ENCODE assay signal across 24 cellular contexts in genomic region chr15:57090460-57090859, GRCh38.
DNase-seq lines count a peak whose midpoint lies in the region; ATAC-seq, FAIRE-seq and TF ChIP-seq lines count a peak whose summit lies in the region.
"Had no signal": no experiment of that assay in that cellular context is flagged by ENCODE, and none has a peak within 500 bp of the region (broad histone marks: within the 10 kb centered on the region; RNA-seq: fewer than 3 reads in every experiment).

No MANE protein-coding gene starts in this region.

- H3K4me3 ChIP-seq in K562, result no peak overlapping the region
- H3K4me3 ChIP-seq: coronary artery, gastroesophageal sphincter, transverse colon had no signal

- DNase-seq in NCI-H2227 (lab: John Stamatoyannopoulos, UW; ENCODE audit: unreplicated experiment), result peak; percentile 0
- no peak for DNase-seq in NCI-H2227 treated with DMSO at 0.1 percent for 48 hours (lab: John Stamatoyannopoulos, UW)
- peak; percentile 93 for DNase-seq in NCI-H2171 treated with DMSO at 0.1 percent for 48 hours (lab: John Stamatoyannopoulos, UW)
- DNase-seq in K562 (ENCODE audit: extremely low read depth in 1 of 4, low spot score in 3 of 4), result peak in 2 of 4 experiments; percentile 10 to 25
- no peak for DNase-seq in neural crest cell (ENCODE audit: low read depth, low spot score)
- DNase-seq in Calu3, result no peak
- DNase-seq in NCI-H2107 (lab: John Stamatoyannopoulos, UW), result no peak
- DNase-seq: activated CD4-positive, alpha-beta memory T cell treated with anti-CD3 and anti-CD28 coated beads for 36 hours; activated T-cell treated with anti-CD3 and anti-CD28 coated beads, Interleukin-2, amount 50 U/mL, for 24 hours; DMS53; GOT3; left cardiac atrium; NCI-H2029 treated with DMSO at 0.1 percent for 48 hours; right cardiac atrium; stimulated activated CD4-positive, alpha-beta T cell treated with anti-CD3 and anti-CD28 coated beads, Interleukin-15, amount 100 ng/mL, for 24 hours; stimulated activated naive CD4-positive, alpha-beta T cell; T-cell; transverse colon had no signal

- intact Hi-C loops in K562 (cut with micrococcal nuclease), result no loop called here
- intact Hi-C loops in Calu3 (cut with micrococcal nuclease; ENCODE audit: unreplicated experiment), result no loop called here

- H3K27ac Mint-ChIP-seq in neural crest cell (ENCODE audit: unreplicated experiment), result no peak overlapping the region
- no peak overlapping the region for H3K27ac Mint-ChIP-seq in Calu3 (ENCODE audit: unreplicated experiment)
- H3K27ac Mint-ChIP-seq: activated CD4-positive, alpha-beta memory T cell treated with anti-CD3 and anti-CD28 coated beads for 36 hours; activated T-cell treated with anti-CD3 and anti-CD28 coated beads, Interleukin-2, amount 50 U/mL, for 24 hours had no signal

- peaks cover 16% of the 10 kb centered on the region for H3K4me1 Mint-ChIP-seq in neural crest cell
- H3K4me1 Mint-ChIP-seq in Calu3 (ENCODE audit: low read depth, unreplicated experiment), result peaks cover 12% of the 10 kb centered on the region

- 39% methylated on average over 4 of the region's 4 CpGs for WGBS in K562 (ENCODE audit: insufficient coverage, low coverage, missing lambda C conversion rate)

- TF ChIP-seq POLR2A in K562 (conservative IDR thresholded peaks at IDR 0.05) (no peak), GM18505 (IDR thresholded peaks at IDR 0.05; ENCODE audit: borderline replicate concordance, extremely low read depth, insufficient read depth, insufficient read length) (no peak)

- H3K9me1 ChIP-seq in K562 (ENCODE audit: control insufficient read depth, insufficient read depth, low read length), result no peaks in the 10 kb centered on the region

- no peak for TF ChIP-seq EP300 in K562 (IDR thresholded peaks at IDR 0.05; ENCODE audit: low read length)

- peaks cover 28% of the 10 kb centered on the region for H3K36me3 ChIP-seq in K562 (ENCODE audit: control insufficient read depth, insufficient read depth, low read length)

- peaks cover 6% of the 10 kb centered on the region for H3K36me3 Mint-ChIP-seq in neural crest cell (ENCODE audit: low read depth)
- peaks cover 9% of the 10 kb centered on the region for H3K36me3 Mint-ChIP-seq in Calu3 (ENCODE audit: insufficient read depth, unreplicated experiment)

- H3K4me1 ChIP-seq in K562 (replicated peaks in 1 of 2; ENCODE audit: control insufficient read depth in 2 of 2, insufficient read depth in 2 of 2, low read length in 2 of 2), result peaks cover under 1 to 4% of the 10 kb centered on the region in 2 experiments; a peak in 1 of 5 replicates

- H3K27me3 Mint-ChIP-seq in neural crest cell (ENCODE audit: low read depth) (no peaks in the 10 kb centered on the region), Calu3 (ENCODE audit: unreplicated experiment) (no peaks in the 10 kb centered on the region)
- H3K27me3 Mint-ChIP-seq: activated CD4-positive, alpha-beta memory T cell treated with anti-CD3 and anti-CD28 coated beads for 36 hours; activated T-cell treated with anti-CD3 and anti-CD28 coated beads, Interleukin-2, amount 50 U/mL, for 24 hours; T-cell had no signal

- POLR2A ChIA-PET in K562 (lab: Yijun Ruan, JAX), result no interaction called here

- CTCF ChIA-PET in K562 (lab: Yijun Ruan, JAX; ENCODE audit: low intra/inter-chr PET ratio), result no interaction called here
- CTCF ChIA-PET in Calu3 (lab: Charles Lee), result no interaction called here

- no peaks in the 10 kb centered on the region for H3K27me3 ChIP-seq in K562 (ENCODE audit: control insufficient read depth in 2 of 2, insufficient read depth in 2 of 2, low read length in 2 of 2)
- H3K27me3 ChIP-seq: gastroesophageal sphincter, transverse colon had no signal

- no peak overlapping the region for H3K27ac ChIP-seq in K562 (ENCODE audit: extremely low read depth, low read depth, low read length)
- H3K27ac ChIP-seq: C4-2B, coronary artery, epithelial cell of prostate, gastroesophageal sphincter, transverse colon had no signal

- H4K20me1 ChIP-seq in K562 (replicated peaks; ENCODE audit: control insufficient read depth, insufficient read depth, low read length), result no peaks in the 10 kb centered on the region

- H3K9me3 ChIP-seq in K562 (replicated peaks; ENCODE audit: control insufficient read depth, insufficient read depth, low read depth, low read length), result no peaks in the 10 kb centered on the region
- H3K9me3 ChIP-seq: gastroesophageal sphincter, transverse colon had no signal

- peak; percentile 78 for ATAC-seq in K562
- ATAC-seq in GM18505 (IDR thresholded peaks at IDR 0.05; ENCODE audit: unreplicated experiment), result no peak
- ATAC-seq: activated naive CD4-positive, alpha-beta T cell treated with anti-CD3 and anti-CD28 coated beads, Interleukin-2, amount 50 U/mL, for 72 hours; gastroesophageal sphincter; left cardiac atrium; right cardiac atrium; T-cell had no signal

- H3K79me2 ChIP-seq in K562 (ENCODE audit: control insufficient read depth, insufficient read depth, low read length), result peaks cover 13% of the 10 kb centered on the region

- no peaks in the 10 kb centered on the region for H3K9me3 Mint-ChIP-seq in neural crest cell
- H3K9me3 Mint-ChIP-seq in Calu3 (ENCODE audit: low read depth, unreplicated experiment), result no peaks in the 10 kb centered on the region
- H3K9me3 Mint-ChIP-seq: activated CD4-positive, alpha-beta memory T cell treated with anti-CD3 and anti-CD28 coated beads for 36 hours; activated naive CD4-positive, alpha-beta T cell treated with anti-CD3 and anti-CD28 coated beads, Interleukin-2, amount 50 U/mL, for 72 hours; activated T-cell treated with anti-CD3 and anti-CD28 coated beads, Interleukin-2, amount 50 U/mL, for 24 hours; T-cell had no signal

- H3K4me3 Mint-ChIP-seq in neural crest cell (peak overlapping the region; percentile 7), Calu3 (ENCODE audit: low read depth, unreplicated experiment) (no peak overlapping the region)
- H3K4me3 Mint-ChIP-seq: activated CD4-positive, alpha-beta memory T cell treated with anti-CD3 and anti-CD28 coated beads for 36 hours; activated T-cell treated with anti-CD3 and anti-CD28 coated beads, Interleukin-2, amount 50 U/mL, for 24 hours; T-cell had no signal

- no peak overlapping the region for H2AFZ ChIP-seq in K562 (ENCODE audit: low read depth, low read length)

- in situ Hi-C loops in K562 (cut with MboI), result no loop called here

- no peak for TF ChIP-seq CTCF in K562 (IDR thresholded peaks at IDR 0.05 in 2 of 3, conservative IDR thresholded peaks at IDR 0.05 in 1 of 3; ENCODE audit: insufficient read depth in 2 of 3, low read depth in 1 of 3, low read length in 3 of 3)
- no peak for TF ChIP-seq CTCF in neural crest cell (conservative IDR thresholded peaks at IDR 0.05)
- no peak for TF ChIP-seq CTCF in Calu3 (IDR thresholded peaks at IDR 0.05; ENCODE audit: unreplicated experiment)

- TF ChIP-seq RAD21 in K562 (CRISPR knock-in tag; conservative IDR thresholded peaks at IDR 0.05 in 1 of 2, IDR thresholded peaks at IDR 0.05 in 1 of 2), result no peak

- no TSS peak for BruUV-seq in K562 (replicated peaks; lab: Mats Ljungman, UMichigan)
- no TSS peak for BruUV-seq in Calu3 (replicated peaks; lab: Mats Ljungman, UMichigan)

- H3K9ac ChIP-seq in K562 (ENCODE audit: insufficient read depth in 1 of 2, low read depth in 2 of 2, low read length in 2 of 2), result no peak overlapping the region

- no peak overlapping the region for H3K4me2 ChIP-seq in K562 (ENCODE audit: insufficient read depth, low read length)

- FAIRE-seq in K562 (lab: Jason Lieb, UNC), result no peak

TF ChIP-seq in K562, 482 proteins besides CTCF, POLR2A, EP300 and RAD21 (continues in another document):
- TF ChIP-seq PKNOX1 (IDR thresholded peaks at IDR 0.05) (peak; percentile 75), KDM1A (IDR thresholded peaks at IDR 0.05) (peak; percentile 42 to 60; a peak in 2 of 4 replicates), CBFA2T3 (IDR thresholded peaks at IDR 0.05) (peak; percentile 66), NCOR1 (IDR thresholded peaks at IDR 0.05) (no peak), ATF1 (CRISPR knock-in tag; IDR thresholded peaks at IDR 0.05) (no peak), ATF1 (tag; IDR thresholded peaks at IDR 0.05) (no peak), TAL1 (IDR thresholded peaks at IDR 0.05) (peak; percentile 6; the same call in 1 of the 2 replicates), CHD1 (IDR thresholded peaks at IDR 0.05; ENCODE audit: low read length) (no peak), GABPB2 (CRISPR knock-in tag; conservative IDR thresholded peaks at IDR 0.05) (no peak), RBM34 (IDR thresholded peaks at IDR 0.05; ENCODE audit: borderline replicate concordance, insufficient read depth, low read length) (no peak), TCF3 (CRISPR knock-in tag; IDR thresholded peaks at IDR 0.05) (peak; percentile 33; the same call in 1 of the 2 replicates), MEIS2 (IDR thresholded peaks at IDR 0.05; ENCODE audit: partially characterized antibody) (peak; percentile 89), CHD2 (IDR thresholded peaks at IDR 0.05; ENCODE audit: low read depth, low read length) (no peak)
- TF ChIP-seq, protein P1, sequence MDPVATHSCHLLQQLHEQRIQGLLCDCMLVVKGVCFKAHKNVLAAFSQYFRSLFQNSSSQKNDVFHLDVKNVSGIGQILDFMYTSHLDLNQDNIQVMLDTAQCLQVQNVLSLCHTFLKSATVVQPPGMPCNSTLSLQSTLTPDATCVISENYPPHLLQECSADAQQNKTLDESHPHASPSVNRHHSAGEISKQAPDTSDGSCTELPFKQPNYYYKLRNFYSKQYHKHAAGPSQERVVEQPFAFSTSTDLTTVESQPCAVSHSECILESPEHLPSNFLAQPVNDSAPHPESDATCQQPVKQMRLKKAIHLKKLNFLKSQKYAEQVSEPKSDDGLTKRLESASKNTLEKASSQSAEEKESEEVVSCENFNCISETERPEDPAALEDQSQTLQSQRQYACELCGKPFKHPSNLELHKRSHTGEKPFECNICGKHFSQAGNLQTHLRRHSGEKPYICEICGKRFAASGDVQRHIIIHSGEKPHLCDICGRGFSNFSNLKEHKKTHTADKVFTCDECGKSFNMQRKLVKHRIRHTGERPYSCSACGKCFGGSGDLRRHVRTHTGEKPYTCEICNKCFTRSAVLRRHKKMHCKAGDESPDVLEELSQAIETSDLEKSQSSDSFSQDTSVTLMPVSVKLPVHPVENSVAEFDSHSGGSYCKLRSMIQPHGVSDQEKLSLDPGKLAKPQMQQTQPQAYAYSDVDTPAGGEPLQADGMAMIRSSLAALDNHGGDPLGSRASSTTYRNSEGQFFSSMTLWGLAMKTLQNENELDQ (CRISPR knock-in tag; IDR thresholded peaks at IDR 0.05; ENCODE audit: borderline replicate concordance), result no peak

Comparison
In these comparisons a context has a peak if more than half of its experiments do, and no peak if none do; other contexts are left out.
1. DNase-seq: peak in NCI-H2227 (single experiment) and NCI-H2171 treated with DMSO at 0.1 percent for 48 hours (single experiment); none in NCI-H2227 treated with DMSO at 0.1 percent for 48 hours (single experiment), neural crest cell (single experiment), Calu3 (single experiment) and NCI-H2107 (single experiment).